Comparison of ENCODE assay signal across 33 cellular contexts in the genomic region with DNA sequence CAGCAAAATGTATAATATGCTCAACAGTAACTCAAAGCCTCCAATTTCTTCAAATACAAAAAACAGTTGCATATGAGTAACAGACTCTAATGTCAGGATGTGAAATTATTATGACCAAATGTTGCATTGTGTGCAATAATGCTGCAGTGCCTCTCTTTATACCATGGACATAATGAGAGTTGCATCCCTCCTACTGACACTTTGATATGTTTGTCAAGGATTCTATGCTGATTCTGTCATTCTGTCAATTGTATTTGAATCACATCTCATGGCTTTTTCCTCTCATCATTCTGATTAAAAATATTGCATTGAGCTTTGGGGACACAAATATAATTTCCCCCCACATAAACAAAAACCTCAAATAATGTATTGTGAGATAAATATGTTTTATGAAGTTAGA.
"Had no signal": no experiment of that assay in that cellular context is flagged by ENCODE, and none has a peak within 500 bp of the region (broad histone marks: within the 10 kb centered on the region; RNA-seq: fewer than 3 reads in every experiment).

No MANE protein-coding gene starts in this region.

- H3K4me3 ChIP-seq: MG63 had no signal

- H3K27me3 ChIP-seq: MG63 had no signal

- H3K36me3 ChIP-seq: MG63 had no signal

- H3K27ac ChIP-seq: KMS-11 had no signal

- H3K9ac ChIP-seq: KMS-11 had no signal

- DNase-seq: Karpas-422, Kasumi-1, MG63, MV-4-11, NCI-H1048, NCI-H1092, NCI-H1092 treated with DMSO at 0.1 percent for 48 hours, NCI-H1105, NCI-H1105 treated with DMSO at 0.1 percent for 48 hours, NCI-H1417, NCI-H1417 treated with DMSO at 0.1 percent for 48 hours, NCI-H1436, NCI-H1436 treated with DMSO at 0.1 percent for 48 hours, NCI-H146, NCI-H1694, NCI-H1694 treated with DMSO at 0.1 percent for 48 hours, NCI-H187, NCI-H187 treated with DMSO at 0.1 percent for 48 hours, NCI-H1930, NCI-H2029, NCI-H2029 treated with DMSO at 0.1 percent for 48 hours, NCI-H2081, NCI-H2081 treated with DMSO at 0.1 percent for 48 hours, NCI-H2107, NCI-H2171, NCI-H2171 treated with DMSO at 0.1 percent for 48 hours, NCI-H2227 treated with DMSO at 0.1 percent for 48 hours, NCI-H226, NCI-H345, NCI-H446, NCI-H446 treated with DMSO at 0.1 percent for 48 hours, NCI-H510A had no signal

- H3K9me3 ChIP-seq: MG63 had no signal

- H3K4me2 ChIP-seq: KMS-11 had no signal
